ENCODE assay signal across 8 cellular contexts in genomic region chrX:73977542-73978169, GRCh38.
DNase-seq lines count a peak whose midpoint lies in the region; ATAC-seq and TF ChIP-seq lines count a peak whose summit lies in the region.

No MANE protein-coding gene starts in this region.

- H3K4me3 Mint-ChIP-seq in central memory CD8-positive, alpha-beta T cell: peak overlapping the region; percentile 23

- peaks cover 8% of the 10 kb centered on the region for H3K36me3 Mint-ChIP-seq in central memory CD8-positive, alpha-beta T cell (ENCODE audit: insufficient read depth)

- peaks cover 23% of the 10 kb centered on the region for H3K4me1 Mint-ChIP-seq in central memory CD8-positive, alpha-beta T cell

- H3K9me3 Mint-ChIP-seq in central memory CD8-positive, alpha-beta T cell: no peaks in the 10 kb centered on the region

- DNase-seq in GM10248 (ENCODE audit: extremely low spot score) (peak; percentile 34), GM20000 (ENCODE audit: low spot score) (peak; percentile 10), hypothalamus (lab: John Stamatoyannopoulos, UW) (no peak), AG08395 (ENCODE audit: low spot score) (no peak), cardiac septum (ENCODE audit: low spot score) (no peak), testis (no peak)
- DNase-seq in central memory CD8-positive, alpha-beta T cell (ENCODE audit: low spot score in 2 of 2): peak in 1 of 2 donors; percentile 25

- no peaks in the 10 kb centered on the region for H3K27me3 ChIP-seq in testis

- peak overlapping the region; percentile 92 for H3K27ac Mint-ChIP-seq in central memory CD8-positive, alpha-beta T cell (ENCODE audit: low read depth)

- H3K27me3 Mint-ChIP-seq in central memory CD8-positive, alpha-beta T cell: no peaks in the 10 kb centered on the region

- H3K36me3 ChIP-seq in testis (ENCODE audit: low read depth, missing control alignments): no peaks in the 10 kb centered on the region

- no peak for TF ChIP-seq CTCF in GM10248 (IDR thresholded peaks at IDR 0.05; ENCODE audit: control extremely low read depth, extremely low read depth, low read depth, missing control alignments)
- no peak for TF ChIP-seq CTCF in GM20000 (IDR thresholded peaks at IDR 0.05; ENCODE audit: extremely low read depth, missing control alignments)
- no peak for TF ChIP-seq CTCF in testis (IDR thresholded peaks at IDR 0.05)

- CTCF ChIA-PET in GM10248 (lab: Yijun Ruan, JAX): no interaction called here

- no peak for TF ChIP-seq POLR2A in testis (IDR thresholded peaks at IDR 0.05)

- ATAC-seq in HG03439 (IDR thresholded peaks at IDR 0.05; ENCODE audit: unreplicated experiment): peak; percentile 71
- peak; percentile 92 for ATAC-seq in central memory CD8-positive, alpha-beta T cell (replicated peaks; ENCODE audit: extremely low read depth, poor library complexity, severe bottlenecking)

- no peak overlapping the region for H3K4me3 ChIP-seq in testis

- no peaks in the 10 kb centered on the region for H3K4me1 ChIP-seq in testis

- no peak overlapping the region for H3K27ac ChIP-seq in testis

- intact Hi-C loops in cardiac septum (cut with DNase I): no loop called here
- intact Hi-C loops in testis (cut with DNase I; ENCODE audit: low total_unique reads): no loop called here

- WGBS in testis, 2 donors: 88 to 93% methylated on average over 6 to 8 of the region's 8 CpGs

- POLR2A ChIA-PET in GM10248 (lab: Yijun Ruan, JAX): no interaction called here

- H3K9me3 ChIP-seq in testis: no peaks in the 10 kb centered on the region

Comparison
In these comparisons a context has a peak if more than half of its experiments do, and no peak if none do; other contexts are left out.
1. DNase-seq: peak in GM10248 (single experiment) and GM20000 (single experiment); none in hypothalamus (0 of 51), AG08395 (single experiment), cardiac septum (single experiment) and testis (single experiment).